In the genomic region with DNA sequence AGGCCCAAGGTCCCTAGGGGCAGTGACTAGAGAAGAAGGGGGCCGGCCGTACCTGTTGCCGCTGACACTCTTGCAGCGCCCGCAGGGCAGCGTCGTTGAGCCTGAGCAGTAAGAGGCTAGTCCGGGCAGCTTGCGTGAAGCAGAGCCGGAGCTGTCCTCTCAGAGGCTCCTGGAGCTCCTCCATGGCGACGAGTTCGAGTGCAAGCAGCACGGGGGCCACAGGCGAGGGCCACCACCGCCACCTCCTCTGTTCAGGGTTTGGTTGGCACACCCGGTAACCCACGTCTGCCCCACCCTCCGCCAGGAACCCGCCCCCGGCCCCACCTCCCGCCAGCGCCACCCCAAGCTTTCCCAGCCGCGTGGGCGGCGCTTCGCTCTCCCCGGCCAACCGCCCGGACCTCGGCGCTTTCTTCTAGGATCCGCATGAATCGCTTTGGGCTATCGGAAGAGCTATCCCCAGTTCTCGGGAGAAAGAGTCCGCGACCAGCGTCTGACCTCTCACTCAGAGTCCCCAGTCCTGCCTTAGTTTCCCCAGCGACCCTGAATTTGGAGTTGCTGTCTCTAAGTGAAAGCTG, we compare ENCODE assay signal across 8 cellular contexts. TPM values are rescaled to one million over a fixed set of nuclear protein-coding genes. Genes with fewer than 3 reads are reported as not detected.
DNase-seq lines count a peak whose midpoint lies in the region; ATAC-seq, FAIRE-seq and TF ChIP-seq lines count a peak whose summit lies in the region.

A gene with protein sequence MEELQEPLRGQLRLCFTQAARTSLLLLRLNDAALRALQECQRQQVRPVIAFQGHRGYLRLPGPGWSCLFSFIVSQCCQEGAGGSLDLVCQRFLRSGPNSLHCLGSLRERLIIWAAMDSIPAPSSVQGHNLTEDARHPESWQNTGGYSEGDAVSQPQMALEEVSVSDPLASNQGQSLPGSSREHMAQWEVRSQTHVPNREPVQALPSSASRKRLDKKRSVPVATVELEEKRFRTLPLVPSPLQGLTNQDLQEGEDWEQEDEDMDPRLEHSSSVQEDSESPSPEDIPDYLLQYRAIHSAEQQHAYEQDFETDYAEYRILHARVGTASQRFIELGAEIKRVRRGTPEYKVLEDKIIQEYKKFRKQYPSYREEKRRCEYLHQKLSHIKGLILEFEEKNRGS (minus strand): TSS at position 249 of the 575 bp plus-strand sequence. CDS start 65 bp downstream, at position 184.

- no peaks in the 10 kb centered on the region for H3K27me3 ChIP-seq in iPS DF 6.9 (ENCODE audit: control insufficient read depth, insufficient read depth, low read length)
- no peaks in the 10 kb centered on the region for H3K27me3 ChIP-seq in small intestine (ENCODE audit: control insufficient read depth in 2 of 2, insufficient read depth in 2 of 2, low read length in 2 of 2)

- no peak for TF ChIP-seq CTCF in GM10248 (IDR thresholded peaks at IDR 0.05; ENCODE audit: control extremely low read depth, extremely low read depth, low read depth, missing control alignments)
- no peak for TF ChIP-seq CTCF in astrocyte of the cerebellum (IDR thresholded peaks at IDR 0.05; ENCODE audit: low read depth, low read length, missing control alignments)

- H3K9me3 ChIP-seq in T-helper 17 cell (ENCODE audit: control insufficient read depth, low read length, poor library complexity, severe bottlenecking): no peaks in the 10 kb centered on the region
- H3K9me3 ChIP-seq in iPS DF 6.9 (ENCODE audit: control insufficient read depth, insufficient read depth, low read length): no peaks in the 10 kb centered on the region
- no peaks in the 10 kb centered on the region for H3K9me3 ChIP-seq in small intestine (ENCODE audit: control insufficient read depth, low read depth)

- peak within 1 kb of the TSS; percentile 93 for H3K4me3 Mint-ChIP-seq in T-helper 17 cell

- H3K4me1 ChIP-seq in iPS DF 6.9 (ENCODE audit: control insufficient read depth, insufficient read depth, low read length): peaks cover 4% of the 10 kb centered on the region
- no peaks in the 10 kb centered on the region for H3K4me1 ChIP-seq in small intestine (ENCODE audit: control insufficient read depth in 2 of 2, insufficient read depth in 1 of 2, low read depth in 1 of 2, low read length in 1 of 2)

- DNase-seq in GM10248 (ENCODE audit: extremely low spot score): peak; percentile 72
- peak; percentile 73 for DNase-seq in NCI-H1105 treated with DMSO at 0.1 percent for 48 hours (lab: John Stamatoyannopoulos, UW)
- DNase-seq in T-helper 17 cell: peak; percentile 52 to 73 (median 72)
- DNase-seq in astrocyte of the cerebellum (ENCODE audit: low read depth): no peak
- no peak for DNase-seq in iPS DF 6.9 (ENCODE audit: low read depth, low spot score)
- peak; percentile 91 for DNase-seq in small intestine
- DNase-seq in NCI-H446 treated with DMSO at 0.1 percent for 48 hours (lab: John Stamatoyannopoulos, UW): no peak

- peak; percentile 36 for ATAC-seq in HG02571 (IDR thresholded peaks at IDR 0.05; ENCODE audit: unreplicated experiment)
- ATAC-seq in T-helper 17 cell: peak; percentile 83

- no peak within 1 kb of the TSS for H3K27ac ChIP-seq in iPS DF 6.9 (ENCODE audit: low read length)
- peak within 1 kb of the TSS; percentile 92 to 93 for H3K27ac ChIP-seq in small intestine (ENCODE audit: low read depth in 1 of 2, low read length in 1 of 2)

- H3K4me1 Mint-ChIP-seq in T-helper 17 cell: peaks cover 15% of the 10 kb centered on the region

- H3K4me3 ChIP-seq in astrocyte of the cerebellum (ENCODE audit: low read depth, low read length) (peak within 1 kb of the TSS; percentile 52), iPS DF 6.9 (ENCODE audit: low read length) (peak within 1 kb of the TSS; percentile 62), small intestine (ENCODE audit: low read depth in 1 of 2, low read length in 2 of 2) (peak within 1 kb of the TSS; percentile 73 to 84)

- CTCF ChIA-PET in GM10248 (lab: Yijun Ruan, JAX): interaction anchor here (0.7 to 3.5 kb wide), 10 partner anchors 11 to 60 kb away, joined by 3 to 59 read pairs (median 4); a partner anchor contains a TSS

- no CpG with 5 or more reads among the region's 41 CpGs for WGBS in iPS DF 6.9 (ENCODE audit: insufficient coverage, insufficient read length)
- WGBS in small intestine, 3 donors: 0 to 1% (median 1%) methylated on average over 31 to 41 of the region's 41 CpGs

- H3K27me3 Mint-ChIP-seq in T-helper 17 cell: no peaks in the 10 kb centered on the region

- peaks cover 7% of the 10 kb centered on the region; the same call in 1 of the 2 replicates for H3K36me3 ChIP-seq in iPS DF 6.9 (ENCODE audit: control insufficient read depth, insufficient read depth, low read length)
- peaks cover 0 to 15% of the 10 kb centered on the region in 2 donors for H3K36me3 ChIP-seq in small intestine (ENCODE audit: control insufficient read depth in 2 of 2, insufficient read depth in 2 of 2, low read length in 2 of 2)

- no peaks in the 10 kb centered on the region for H3K36me3 Mint-ChIP-seq in T-helper 17 cell (ENCODE audit: low read depth)

- peak within 1 kb of the TSS; percentile 79 for H3K27ac Mint-ChIP-seq in T-helper 17 cell

- FAIRE-seq in small intestine (lab: Jason Lieb, UNC): no peak

- in situ Hi-C loops in astrocyte of the cerebellum (cut with HindIII; ENCODE audit: low sequenced_read_pairs): no loop called here

- POLR2A ChIA-PET in GM10248 (lab: Yijun Ruan, JAX): interaction anchor here (0.5 to 2.2 kb wide), 10 partner anchors 10 to 936 kb away, joined by 3 to 15 read pairs (median 6); a partner anchor contains a TSS

RNA-seq across cellular contexts. Expression of the gene that starts here (rescaled TPM):
- total RNA-seq in T-helper 17 cell: under 1 TPM; 0.63 to 0.97 TPM
- polyA plus RNA-seq in small intestine: 10 to 100 TPM; 29.3 to 85.7 (median 45.4) TPM

Comparison
In these comparisons a context has a peak if more than half of its experiments do, and no peak if none do; other contexts are left out.
1. Peak in DNase-seq and ATAC-seq in T-helper 17 cell; RNA of the gene not detected or under 1 TPM.
2. DNase-seq: peak in GM10248 (single experiment), NCI-H1105 treated with DMSO at 0.1 percent for 48 hours (single experiment) and small intestine (single experiment); none in astrocyte of the cerebellum (single experiment), iPS DF 6.9 (single experiment) and NCI-H446 treated with DMSO at 0.1 percent for 48 hours (single experiment).
3. Peak in every context shown above with its lines, with median percentiles within 50 percentile points of each other: H3K4me3 ChIP-seq.